2 cellular contexts compared by ENCODE assay signal in the genomic region with DNA sequence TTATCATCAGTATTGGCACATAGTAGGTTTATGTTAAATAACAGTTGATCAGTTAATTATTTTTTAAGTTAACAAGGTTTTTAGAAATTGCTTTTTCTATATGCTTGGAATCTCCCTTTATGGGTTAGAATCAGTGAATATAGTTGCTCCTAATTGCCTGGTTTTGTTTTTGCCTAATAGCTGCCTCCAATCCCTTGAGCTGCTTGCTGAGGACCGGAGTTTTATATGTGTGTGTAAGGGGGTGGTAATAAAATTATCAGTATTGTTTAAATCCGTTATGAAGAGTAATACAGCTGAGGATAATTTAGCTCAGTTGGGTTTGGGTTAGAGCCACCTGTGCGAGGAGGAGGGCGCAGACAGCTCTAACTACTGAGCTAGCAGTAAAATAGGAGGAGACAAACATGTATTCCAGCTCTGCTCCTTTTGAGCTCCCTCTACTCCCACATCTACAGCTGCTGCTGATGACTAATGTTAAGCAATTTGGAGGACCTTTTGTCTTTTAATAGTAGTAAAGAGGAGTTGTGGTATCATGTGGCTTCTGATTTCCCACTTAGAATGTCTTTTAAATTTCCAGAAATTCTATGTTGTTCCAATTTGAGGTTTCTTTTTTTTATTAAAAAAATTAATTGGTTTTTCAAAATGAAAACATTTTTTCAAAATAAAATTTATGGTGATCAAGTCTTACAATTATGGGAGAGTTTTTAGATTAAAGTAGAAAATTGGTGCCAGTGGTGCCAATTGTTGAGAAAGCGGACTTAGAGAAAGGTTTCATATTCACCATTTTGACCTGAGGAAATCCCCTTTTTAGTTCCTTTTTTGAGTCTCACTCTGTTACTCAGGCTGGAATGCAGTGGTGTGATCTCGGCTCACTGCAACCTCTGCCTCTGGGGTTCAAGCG.
TF ChIP-seq lines count a peak whose summit lies in the region.

No MANE protein-coding gene starts in this region.

TF ChIP-seq in Ishikawa, 13 proteins besides CTCF, POLR2A, EP300 and RAD21:
- TF ChIP-seq REST (IDR thresholded peaks at IDR 0.05; ENCODE audit: low read depth): no peak
- 0 out of 2 replicates have a peak, but pooled peaks have one; percentile 18 for TF ChIP-seq CEBPB (IDR thresholded peaks at IDR 0.05)
TF ChIP-seq in Ishikawa: peak in this region for 1.

TF ChIP-seq in GM12878, 131 proteins besides CTCF, POLR2A, EP300 and RAD21 (continued from another document):
- TF ChIP-seq CUX1 (IDR thresholded peaks at IDR 0.05; ENCODE audit: insufficient replicate concordance, low read depth, low read length): peak; percentile 41
- no peak for TF ChIP-seq TBL1XR1 (IDR thresholded peaks at IDR 0.05; ENCODE audit: low read depth, low read length)
- TF ChIP-seq ZBTB40 (IDR thresholded peaks at IDR 0.05; ENCODE audit: borderline replicate concordance): no peak
- 0 out of 2 replicates have a peak, but pooled peaks have one; percentile 19 for TF ChIP-seq NKRF (conservative IDR thresholded peaks at IDR 0.05)
- TF ChIP-seq IKZF2 (IDR thresholded peaks at IDR 0.05): peak; percentile 37 to 52; a peak in 3 of 4 replicates
- TF ChIP-seq, protein P1, sequence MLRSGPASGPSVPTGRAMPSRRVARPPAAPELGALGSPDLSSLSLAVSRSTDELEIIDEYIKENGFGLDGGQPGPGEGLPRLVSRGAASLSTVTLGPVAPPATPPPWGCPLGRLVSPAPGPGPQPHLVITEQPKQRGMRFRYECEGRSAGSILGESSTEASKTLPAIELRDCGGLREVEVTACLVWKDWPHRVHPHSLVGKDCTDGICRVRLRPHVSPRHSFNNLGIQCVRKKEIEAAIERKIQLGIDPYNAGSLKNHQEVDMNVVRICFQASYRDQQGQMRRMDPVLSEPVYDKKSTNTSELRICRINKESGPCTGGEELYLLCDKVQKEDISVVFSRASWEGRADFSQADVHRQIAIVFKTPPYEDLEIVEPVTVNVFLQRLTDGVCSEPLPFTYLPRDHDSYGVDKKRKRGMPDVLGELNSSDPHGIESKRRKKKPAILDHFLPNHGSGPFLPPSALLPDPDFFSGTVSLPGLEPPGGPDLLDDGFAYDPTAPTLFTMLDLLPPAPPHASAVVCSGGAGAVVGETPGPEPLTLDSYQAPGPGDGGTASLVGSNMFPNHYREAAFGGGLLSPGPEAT (IDR thresholded peaks at IDR 0.05; ENCODE audit: low read depth): peak; percentile 88
- peak; percentile 26 for TF ChIP-seq MEF2B (IDR thresholded peaks at IDR 0.05; ENCODE audit: partially characterized antibody, poor library complexity, severe bottlenecking)
